ENCODE assay signal across 16 cellular contexts in genomic region chr12:76874491-76875190, GRCh38. TPM values are rescaled to one million over a fixed set of nuclear protein-coding genes. Genes with fewer than 3 reads are reported as not detected.
DNase-seq lines count a peak whose midpoint lies in the region; TF ChIP-seq lines count a peak whose summit lies in the region.
"Had no signal": no experiment of that assay in that cellular context is flagged by ENCODE, and none has a peak within 500 bp of the region (broad histone marks: within the 10 kb centered on the region; RNA-seq: fewer than 3 reads in every experiment).

No MANE protein-coding gene starts in this region.

- no peak for TF ChIP-seq POLR2A in uterus (IDR thresholded peaks at IDR 0.05)

- H3K36me3 ChIP-seq in tibial artery (peaks cover 0 to 3% (median 0%) of the 10 kb centered on the region in 3 donors), uterus (no peaks in the 10 kb centered on the region)

- intact Hi-C loops in tibial artery (cut with DNase I; ENCODE audit: low total_unique reads) = loop anchor here (5.0 kb wide), 2 partner anchors 48 to 112 kb away; partner anchors contain the start of gene ZDHHC17
- intact Hi-C loops in uterus (cut with DNase I; ENCODE audit: low total_unique reads) = no loop called here

- H3K27ac ChIP-seq in tibial artery (peak overlapping the region; percentile 28 to 98), uterus (no peak overlapping the region)
- H3K27ac ChIP-seq: GM23248 had no signal

- no peaks in the 10 kb centered on the region for H3K27me3 ChIP-seq in tibial artery
- H3K27me3 ChIP-seq in uterus = no peaks in the 10 kb centered on the region

- no peak overlapping the region for H3K27ac Mint-ChIP-seq in endothelial cell (ENCODE audit: unreplicated experiment)
- peak overlapping the region in 2 of 3 experiments; percentile 14 to 47 for H3K27ac Mint-ChIP-seq in nephron
- H3K27ac Mint-ChIP-seq: CD14-positive monocyte had no signal

- H3K4me3 Mint-ChIP-seq in endothelial cell (ENCODE audit: unreplicated experiment) (peak overlapping the region; percentile 1), nephron (peak overlapping the region in 1 of 3 experiments; percentile 66)
- H3K4me3 Mint-ChIP-seq: CD14-positive monocyte had no signal

- H3K4me3 ChIP-seq in tibial artery (peak overlapping the region; percentile 5 to 92), uterus (no peak overlapping the region)
- H3K4me3 ChIP-seq: GM12878, GM23248 had no signal

- TF ChIP-seq CTCF in endothelial cell (IDR thresholded peaks at IDR 0.05; ENCODE audit: unreplicated experiment) = no peak
- no peak for TF ChIP-seq CTCF in nephron (IDR thresholded peaks at IDR 0.05; ENCODE audit: unreplicated experiment in 3 of 3)
- TF ChIP-seq CTCF in tibial artery (IDR thresholded peaks at IDR 0.05) = no peak
- no peak for TF ChIP-seq CTCF in uterus (IDR thresholded peaks at IDR 0.05)

- H3K4me1 ChIP-seq in tibial artery (peaks cover 0 to 73% (median 16%) of the 10 kb centered on the region in 4 donors), uterus (no peaks in the 10 kb centered on the region)

- H3K4me1 Mint-ChIP-seq in endothelial cell (ENCODE audit: unreplicated experiment) (peaks cover 41% of the 10 kb centered on the region), nephron (peaks cover 72% of the 10 kb centered on the region)

- no peaks in the 10 kb centered on the region for H3K9me3 Mint-ChIP-seq in endothelial cell (ENCODE audit: unreplicated experiment)
- H3K9me3 Mint-ChIP-seq in nephron = no peaks in the 10 kb centered on the region

- peak; percentile 7 for DNase-seq in NCI-H510A treated with DMSO at 0.1 percent for 48 hours (lab: John Stamatoyannopoulos, UW)
- DNase-seq in NCI-H510A (lab: John Stamatoyannopoulos, UW) = no peak
- DNase-seq in endothelial cell (ENCODE audit: low spot score) = no peak
- no peak for DNase-seq in tibial artery
- no peak for DNase-seq in SKM-1 (lab: John Stamatoyannopoulos, UW; ENCODE audit: unreplicated experiment)
- DNase-seq in uterus = no peak
- no peak for DNase-seq in Kasumi-1 (lab: John Stamatoyannopoulos, UW)
- DNase-seq: GM23248, KBM-7, NCI-H1092 treated with DMSO at 0.1 percent for 48 hours, NCI-H1694, NCI-H748 treated with DMSO at 0.1 percent for 48 hours, Right ventricle myocardium superior had no signal

- H3K9me3 ChIP-seq in tibial artery (no peaks in the 10 kb centered on the region), uterus (no peaks in the 10 kb centered on the region)

- H3K36me3 Mint-ChIP-seq in endothelial cell (ENCODE audit: low read depth, unreplicated experiment) = peaks cover 23% of the 10 kb centered on the region
- peaks cover 22% of the 10 kb centered on the region for H3K36me3 Mint-ChIP-seq in nephron (ENCODE audit: low read depth)

- H3K27me3 Mint-ChIP-seq in endothelial cell (ENCODE audit: unreplicated experiment) = peaks cover 5% of the 10 kb centered on the region
- no peaks in the 10 kb centered on the region for H3K27me3 Mint-ChIP-seq in nephron (ENCODE audit: low read depth)

RNA-seq across cellular contexts. Expression of gene CSRP2, which starts 4.2 kb away (rescaled TPM):
- total RNA-seq in endothelial cell (ENCODE audit: unreplicated experiment) (185 TPM), uterus (10 to 100 TPM; 14.1 to 69.0 (median 29.7) TPM)

Comparison
In these comparisons a context has a peak if more than half of its experiments do, and no peak if none do; other contexts are left out.
1. H3K27ac ChIP-seq: peak in tibial artery (2 of 2); none in uterus (0 of 2).
2. H3K4me3 ChIP-seq: peak in tibial artery (2 of 2); none in uterus (0 of 2).